In genomic region chr13:75365724-75366173, GRCh38 we compare ENCODE assay signal across 8 cellular contexts.
DNase-seq lines count a peak whose midpoint lies in the region; ATAC-seq lines count a peak whose summit lies in the region.

No MANE protein-coding gene starts in this region.

- intact Hi-C loops in activated T-helper 1 cell treated with anti-CD3 and anti-CD28 coated beads, Interleukin-12 subunit alpha, Interleukin-12 subunit beta, Interleukin-2, Interleukin-4 antibody, amounts not matched to agents 30 ng/mL and 10 ng/mL and 1 ng/mL, durations not matched to agents 14 hours and 24 hours and 36 hours (cut with micrococcal nuclease) = loop anchor here (1.0 to 5.0 kb wide), 11 partner anchors 39 to 1643 kb away; partner anchors contain the start of genes CLN5, COMMD6, KLF12 and TBC1D4
- intact Hi-C loops in posterior cingulate gyrus (cut with DNase I) = no loop called here

- H3K4me3 ChIP-seq in GM08714 (ENCODE audit: low read length) = peak overlapping the region; percentile 12; the same call in 1 of the 2 replicates

- peak; percentile 87 for ATAC-seq in GM19468 (IDR thresholded peaks at IDR 0.05; ENCODE audit: extremely low read depth, unreplicated experiment)
- peak; percentile 94 for ATAC-seq in HG03460 (IDR thresholded peaks at IDR 0.05; ENCODE audit: unreplicated experiment)
- peak; percentile 37 for ATAC-seq in memory B cell (ENCODE audit: low read depth)

- H3K27me3 Mint-ChIP-seq in activated T-helper 1 cell treated with anti-CD3 and anti-CD28 coated beads, Interleukin-12 subunit alpha, Interleukin-12 subunit beta, Interleukin-2, Interleukin-4 antibody, amounts not matched to agents 30 ng/mL and 10 ng/mL and 1 ng/mL, durations not matched to agents 14 hours and 24 hours and 36 hours (ENCODE audit: insufficient read depth) = no peaks in the 10 kb centered on the region
- peaks cover 5% of the 10 kb centered on the region for H3K27me3 Mint-ChIP-seq in memory B cell

- H3K9me3 Mint-ChIP-seq in activated T-helper 1 cell treated with anti-CD3 and anti-CD28 coated beads, Interleukin-12 subunit alpha, Interleukin-12 subunit beta, Interleukin-2, Interleukin-4 antibody, amounts not matched to agents 30 ng/mL and 10 ng/mL and 1 ng/mL, durations not matched to agents 14 hours and 24 hours and 36 hours = no peaks in the 10 kb centered on the region
- H3K9me3 Mint-ChIP-seq in memory B cell = no peaks in the 10 kb centered on the region

- peak overlapping the region; percentile 65 for H3K4me3 Mint-ChIP-seq in activated T-helper 1 cell treated with anti-CD3 and anti-CD28 coated beads, Interleukin-12 subunit alpha, Interleukin-12 subunit beta, Interleukin-2, Interleukin-4 antibody, amounts not matched to agents 30 ng/mL and 10 ng/mL and 1 ng/mL, durations not matched to agents 14 hours and 24 hours and 36 hours
- H3K4me3 Mint-ChIP-seq in memory B cell = no peak overlapping the region

- H3K4me1 Mint-ChIP-seq in activated T-helper 1 cell treated with anti-CD3 and anti-CD28 coated beads, Interleukin-12 subunit alpha, Interleukin-12 subunit beta, Interleukin-2, Interleukin-4 antibody, amounts not matched to agents 30 ng/mL and 10 ng/mL and 1 ng/mL, durations not matched to agents 14 hours and 24 hours and 36 hours (ENCODE audit: low read depth) = peaks cover 57% of the 10 kb centered on the region
- peaks cover 6% of the 10 kb centered on the region for H3K4me1 Mint-ChIP-seq in memory B cell

- H3K36me3 Mint-ChIP-seq in activated T-helper 1 cell treated with anti-CD3 and anti-CD28 coated beads, Interleukin-12 subunit alpha, Interleukin-12 subunit beta, Interleukin-2, Interleukin-4 antibody, amounts not matched to agents 30 ng/mL and 10 ng/mL and 1 ng/mL, durations not matched to agents 14 hours and 24 hours and 36 hours (ENCODE audit: low read depth) = no peaks in the 10 kb centered on the region
- no peaks in the 10 kb centered on the region for H3K36me3 Mint-ChIP-seq in memory B cell

- peak overlapping the region; percentile 96 for H3K27ac Mint-ChIP-seq in activated T-helper 1 cell treated with anti-CD3 and anti-CD28 coated beads, Interleukin-12 subunit alpha, Interleukin-12 subunit beta, Interleukin-2, Interleukin-4 antibody, amounts not matched to agents 30 ng/mL and 10 ng/mL and 1 ng/mL, durations not matched to agents 14 hours and 24 hours and 36 hours
- H3K27ac Mint-ChIP-seq in memory B cell = no peak overlapping the region

- peak; percentile 43 for DNase-seq in activated T-helper 1 cell treated with anti-CD3 and anti-CD28 coated beads, Interleukin-12 subunit alpha, Interleukin-12 subunit beta, Interleukin-2, Interleukin-4 antibody, amounts not matched to agents 30 ng/mL and 10 ng/mL and 1 ng/mL, durations not matched to agents 14 hours and 24 hours and 36 hours (ENCODE audit: low spot score)
- DNase-seq in memory B cell (ENCODE audit: low spot score in 2 of 2) (no peak), inferior parietal cortex (ENCODE audit: extremely low spot score) (no peak), NCI-H2171 (lab: John Stamatoyannopoulos, UW) (no peak), posterior cingulate gyrus (no peak)

Comparison
In these comparisons a context has a peak if more than half of its experiments do, and no peak if none do; other contexts are left out.
1. ATAC-seq: peak in every context shown above with its lines; median percentile 94 in HG03460; 87 in GM19468; 37 in memory B cell.